In genomic region chr19:34228347-34228746, GRCh38 we compare ENCODE assay signal across 14 cellular contexts.
"Had no signal": no experiment of that assay in that cellular context is flagged by ENCODE, and none has a peak within 500 bp of the region (broad histone marks: within the 10 kb centered on the region; RNA-seq: fewer than 3 reads in every experiment).

No MANE protein-coding gene starts in this region.

- H3K4me3 ChIP-seq: esophagus muscularis mucosa, left lung, testis had no signal

- H3K9me3 Mint-ChIP-seq: memory B cell; T-helper 2 cell treated with Interferon-gamma antibody and Interleukin-4, amounts not matched to agents 5 μg/mL and 100 μg/mL, for 36 hours had no signal

- H3K4me3 Mint-ChIP-seq: memory B cell; T-helper 2 cell treated with Interferon-gamma antibody and Interleukin-4, amounts not matched to agents 5 μg/mL and 100 μg/mL, for 36 hours had no signal

- H3K27ac Mint-ChIP-seq: memory B cell; T-helper 2 cell treated with Interferon-gamma antibody and Interleukin-4, amounts not matched to agents 5 μg/mL and 100 μg/mL, for 36 hours had no signal

- DNase-seq: activated CD4-positive, alpha-beta T cell treated with anti-CD3 and anti-CD28 coated beads for 1 hour; activated CD8-positive, alpha-beta memory T cell treated with anti-CD3 and anti-CD28 coated beads for 24 hours; activated naive CD4-positive, alpha-beta T cell treated with anti-CD3 and anti-CD28 coated beads, Interleukin-2, amount 50 U/mL, for 16 hours; amygdala; foreskin melanocyte; head of caudate nucleus; left lung; stimulated activated CD4-positive, alpha-beta T cell treated with anti-CD3 and anti-CD28 coated beads, Interleukin-2, amount 100 ng/mL, for 48 hours; stimulated activated naive CD8-positive, alpha-beta T cell treated with anti-CD3 and anti-CD28 coated beads, Interleukin-15, Interleukin-2, amounts not matched to agents 100 U/mL and 50 U/mL, for 24 hours; SW 1271; testis had no signal

- H3K27me3 Mint-ChIP-seq: memory B cell had no signal
